1 cellular context compared by ENCODE assay signal in genomic region chr1:36187800-36188593, GRCh38.
A peak's percentile ranks its signal among the peaks of the same experiment; 100 is the strongest.
TF ChIP-seq lines count a peak whose summit lies in the region.

No MANE protein-coding gene starts in this region.

TF ChIP-seq in HepG2, 621 proteins besides CTCF, POLR2A, EP300 and RAD21 (continued from another document and continues in another):
- TF ChIP-seq NFAT5 (CRISPR knock-in tag; IDR thresholded peaks at IDR 0.05) (no peak), AFF4 (CRISPR knock-in tag; IDR thresholded peaks at IDR 0.05) (no peak), ZNF225 (CRISPR knock-in tag; IDR thresholded peaks at IDR 0.05) (peak; percentile 60; the same call in 1 of the 2 replicates), PHF5A (CRISPR knock-in tag; IDR thresholded peaks at IDR 0.05; ENCODE audit: low read depth, unreplicated experiment) (no peak), ZNF556 (CRISPR knock-in tag; IDR thresholded peaks at IDR 0.05; ENCODE audit: borderline replicate concordance) (0 out of 2 replicates have a peak, but pooled peaks have one; percentile 81), EED (CRISPR knock-in tag; IDR thresholded peaks at IDR 0.05) (no peak), KDM4B (CRISPR knock-in tag; IDR thresholded peaks at IDR 0.05) (0 out of 2 replicates have a peak, but pooled peaks have one; percentile 40), TAF1 (CRISPR knock-in tag; IDR thresholded peaks at IDR 0.05) (no peak; the same call in 1 of the 2 replicates), SALL1 (CRISPR knock-in tag; IDR thresholded peaks at IDR 0.05) (peak; percentile 75), ZNF660 (CRISPR knock-in tag; IDR thresholded peaks at IDR 0.05; ENCODE audit: borderline replicate concordance, low read depth) (no peak), STAT6 (CRISPR knock-in tag; IDR thresholded peaks at IDR 0.05; ENCODE audit: borderline replicate concordance) (0 out of 2 replicates have a peak, but pooled peaks have one; percentile 25), ZNF343 (CRISPR knock-in tag; IDR thresholded peaks at IDR 0.05) (no peak), JARID2 (CRISPR knock-in tag; IDR thresholded peaks at IDR 0.05; ENCODE audit: insufficient replicate concordance) (no peak), ZNF704 (CRISPR knock-in tag; IDR thresholded peaks at IDR 0.05; ENCODE audit: borderline replicate concordance) (no peak), HDAC2 (CRISPR knock-in tag; IDR thresholded peaks at IDR 0.05) (peak; percentile 55; the same call in 1 of the 2 replicates), ZFYVE20 (CRISPR knock-in tag; IDR thresholded peaks at IDR 0.05; ENCODE audit: borderline replicate concordance, low read depth) (no peak), NR0B2 (CRISPR knock-in tag; IDR thresholded peaks at IDR 0.05) (no peak), ZNF143 (CRISPR knock-in tag; IDR thresholded peaks at IDR 0.05) (peak; percentile 69; the same call in 1 of the 2 replicates), MEIS2 (CRISPR knock-in tag; IDR thresholded peaks at IDR 0.05) (peak; percentile 45; the same call in 1 of the 2 replicates), ZMYM4 (CRISPR knock-in tag; IDR thresholded peaks at IDR 0.05) (peak; percentile 37; the same call in 1 of the 2 replicates), ZGPAT (CRISPR knock-in tag; IDR thresholded peaks at IDR 0.05) (0 out of 2 replicates have a peak, but pooled peaks have one; percentile 24), SMARCC2 (IDR thresholded peaks at IDR 0.05) (no peak), TRAFD1 (CRISPR knock-in tag; IDR thresholded peaks at IDR 0.05; ENCODE audit: borderline replicate concordance) (no peak), ATF3 (CRISPR knock-in tag; IDR thresholded peaks at IDR 0.05) (no peak), ZNF280B (CRISPR knock-in tag; IDR thresholded peaks at IDR 0.05; ENCODE audit: borderline replicate concordance) (0 out of 2 replicates have a peak, but pooled peaks have one; percentile 60), HNRNPK (IDR thresholded peaks at IDR 0.05; ENCODE audit: low read depth, low read length, poor library complexity, severe bottlenecking) (no peak), ZNF431 (CRISPR knock-in tag; IDR thresholded peaks at IDR 0.05; ENCODE audit: borderline replicate concordance, low read depth) (no peak), ZNF138 (CRISPR knock-in tag; IDR thresholded peaks at IDR 0.05; ENCODE audit: low read depth) (no peak), ZNF670 (CRISPR knock-in tag; IDR thresholded peaks at IDR 0.05; ENCODE audit: borderline replicate concordance) (no peak), ZNF382 (CRISPR knock-in tag; IDR thresholded peaks at IDR 0.05; ENCODE audit: borderline replicate concordance) (no peak), ZNF354B (CRISPR knock-in tag; IDR thresholded peaks at IDR 0.05) (0 out of 2 replicates have a peak, but pooled peaks have one; percentile 39), PLRG1 (conservative IDR thresholded peaks at IDR 0.05) (no peak)
